ENCODE assay signal across 1 cellular context in genomic region chr5:759111-759741, GRCh38.
TF ChIP-seq lines count a peak whose summit lies in the region.

No MANE protein-coding gene starts in this region.

TF ChIP-seq in HepG2, 621 proteins besides CTCF, POLR2A, EP300 and RAD21 (continued from another document and continues in another):
- TF ChIP-seq FOXP4 (CRISPR knock-in tag; IDR thresholded peaks at IDR 0.05), result peak; percentile 83
- no peak for TF ChIP-seq ZNF629 (CRISPR knock-in tag; conservative IDR thresholded peaks at IDR 0.05)
- no peak for TF ChIP-seq ZBTB44 (CRISPR knock-in tag; IDR thresholded peaks at IDR 0.05)
- TF ChIP-seq AGO2 (optimal IDR thresholded peaks at IDR 0.05; ENCODE audit: low read depth, low read length), result no peak
- TF ChIP-seq ZNF407 (CRISPR knock-in tag; IDR thresholded peaks at IDR 0.05; ENCODE audit: not compliant biosample characterization), result no peak
- no peak for TF ChIP-seq ZNF143 (CRISPR knock-in tag; IDR thresholded peaks at IDR 0.05)
- no peak for TF ChIP-seq ZNF543 (CRISPR knock-in tag; IDR thresholded peaks at IDR 0.05)
- TF ChIP-seq, protein P1, sequence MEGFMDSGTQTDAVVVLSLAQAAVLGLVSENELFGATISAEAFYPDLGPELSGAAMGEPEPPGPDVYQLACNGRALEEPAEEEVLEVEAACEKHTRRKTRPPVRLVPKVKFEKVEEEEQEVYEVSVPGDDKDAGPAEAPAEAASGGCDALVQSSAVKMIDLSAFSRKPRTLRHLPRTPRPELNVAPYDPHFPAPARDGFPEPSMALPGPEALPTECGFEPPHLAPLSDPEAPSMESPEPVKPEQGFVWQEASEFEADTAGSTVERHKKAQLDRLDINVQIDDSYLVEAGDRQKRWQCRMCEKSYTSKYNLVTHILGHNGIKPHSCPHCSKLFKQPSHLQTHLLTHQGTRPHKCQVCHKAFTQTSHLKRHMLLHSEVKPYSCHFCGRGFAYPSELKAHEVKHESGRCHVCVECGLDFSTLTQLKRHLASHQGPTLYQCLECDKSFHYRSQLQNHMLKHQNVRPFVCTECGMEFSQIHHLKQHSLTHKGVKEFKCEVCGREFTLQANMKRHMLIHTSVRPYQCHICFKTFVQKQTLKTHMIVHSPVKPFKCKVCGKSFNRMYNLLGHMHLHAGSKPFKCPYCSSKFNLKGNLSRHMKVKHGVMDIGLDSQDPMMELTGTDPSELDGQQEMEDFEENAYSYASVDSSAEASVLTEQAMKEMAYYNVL (CRISPR knock-in tag; IDR thresholded peaks at IDR 0.05; ENCODE audit: borderline replicate concordance), result peak; percentile 44; the same call in 1 of the 2 replicates
- no peak for TF ChIP-seq E2F5 (CRISPR knock-in tag; conservative IDR thresholded peaks at IDR 0.05)
- TF ChIP-seq, protein P2, sequence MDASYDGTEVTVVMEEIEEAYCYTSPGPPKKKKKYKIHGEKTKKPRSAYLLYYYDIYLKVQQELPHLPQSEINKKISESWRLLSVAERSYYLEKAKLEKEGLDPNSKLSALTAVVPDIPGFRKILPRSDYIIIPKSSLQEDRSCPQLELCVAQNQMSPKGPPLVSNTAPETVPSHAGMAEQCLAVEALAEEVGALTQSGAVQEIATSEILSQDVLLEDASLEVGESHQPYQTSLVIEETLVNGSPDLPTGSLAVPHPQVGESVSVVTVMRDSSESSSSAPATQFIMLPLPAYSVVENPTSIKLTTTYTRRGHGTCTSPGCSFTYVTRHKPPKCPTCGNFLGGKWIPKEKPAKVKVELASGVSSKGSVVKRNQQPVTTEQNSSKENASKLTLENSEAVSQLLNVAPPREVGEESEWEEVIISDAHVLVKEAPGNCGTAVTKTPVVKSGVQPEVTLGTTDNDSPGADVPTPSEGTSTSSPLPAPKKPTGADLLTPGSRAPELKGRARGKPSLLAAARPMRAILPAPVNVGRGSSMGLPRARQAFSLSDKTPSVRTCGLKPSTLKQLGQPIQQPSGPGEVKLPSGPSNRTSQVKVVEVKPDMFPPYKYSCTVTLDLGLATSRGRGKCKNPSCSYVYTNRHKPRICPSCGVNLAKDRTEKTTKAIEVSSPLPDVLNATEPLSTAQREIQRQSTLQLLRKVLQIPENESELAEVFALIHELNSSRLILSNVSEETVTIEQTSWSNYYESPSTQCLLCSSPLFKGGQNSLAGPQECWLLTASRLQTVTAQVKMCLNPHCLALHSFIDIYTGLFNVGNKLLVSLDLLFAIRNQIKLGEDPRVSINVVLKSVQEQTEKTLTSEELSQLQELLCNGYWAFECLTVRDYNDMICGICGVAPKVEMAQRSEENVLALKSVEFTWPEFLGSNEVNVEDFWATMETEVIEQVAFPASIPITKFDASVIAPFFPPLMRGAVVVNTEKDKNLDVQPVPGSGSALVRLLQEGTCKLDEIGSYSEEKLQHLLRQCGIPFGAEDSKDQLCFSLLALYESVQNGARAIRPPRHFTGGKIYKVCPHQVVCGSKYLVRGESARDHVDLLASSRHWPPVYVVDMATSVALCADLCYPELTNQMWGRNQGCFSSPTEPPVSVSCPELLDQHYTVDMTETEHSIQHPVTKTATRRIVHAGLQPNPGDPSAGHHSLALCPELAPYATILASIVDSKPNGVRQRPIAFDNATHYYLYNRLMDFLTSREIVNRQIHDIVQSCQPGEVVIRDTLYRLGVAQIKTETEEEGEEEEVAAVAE (CRISPR knock-in tag; IDR thresholded peaks at IDR 0.05; ENCODE audit: borderline replicate concordance), result no peak
- no peak for TF ChIP-seq RBM39 (IDR thresholded peaks at IDR 0.05; ENCODE audit: low read depth, low read length, poor library complexity, severe bottlenecking)
- TF ChIP-seq PBX2 (CRISPR knock-in tag; IDR thresholded peaks at IDR 0.05), result no peak
- no peak; the same call in 1 of the 2 replicates for TF ChIP-seq MYC (CRISPR knock-in tag; IDR thresholded peaks at IDR 0.05; ENCODE audit: borderline replicate concordance)
- no peak for TF ChIP-seq ZSCAN22 (CRISPR knock-in tag; IDR thresholded peaks at IDR 0.05)
- TF ChIP-seq EZH2 (conservative IDR thresholded peaks at IDR 0.05; ENCODE audit: low read depth, low read length), result no peak
- TF ChIP-seq SP140L (CRISPR knock-in tag; IDR thresholded peaks at IDR 0.05; ENCODE audit: borderline replicate concordance), result no peak
- no peak for TF ChIP-seq BRD4 (CRISPR knock-in tag; IDR thresholded peaks at IDR 0.05)
- TF ChIP-seq HIVEP1 (CRISPR knock-in tag; IDR thresholded peaks at IDR 0.05), result no peak
- no peak for TF ChIP-seq ZNF75D (CRISPR knock-in tag; IDR thresholded peaks at IDR 0.05; ENCODE audit: borderline replicate concordance)
- no peak for TF ChIP-seq ZSCAN9 (CRISPR knock-in tag; IDR thresholded peaks at IDR 0.05; ENCODE audit: borderline replicate concordance)
- TF ChIP-seq, protein P3, sequence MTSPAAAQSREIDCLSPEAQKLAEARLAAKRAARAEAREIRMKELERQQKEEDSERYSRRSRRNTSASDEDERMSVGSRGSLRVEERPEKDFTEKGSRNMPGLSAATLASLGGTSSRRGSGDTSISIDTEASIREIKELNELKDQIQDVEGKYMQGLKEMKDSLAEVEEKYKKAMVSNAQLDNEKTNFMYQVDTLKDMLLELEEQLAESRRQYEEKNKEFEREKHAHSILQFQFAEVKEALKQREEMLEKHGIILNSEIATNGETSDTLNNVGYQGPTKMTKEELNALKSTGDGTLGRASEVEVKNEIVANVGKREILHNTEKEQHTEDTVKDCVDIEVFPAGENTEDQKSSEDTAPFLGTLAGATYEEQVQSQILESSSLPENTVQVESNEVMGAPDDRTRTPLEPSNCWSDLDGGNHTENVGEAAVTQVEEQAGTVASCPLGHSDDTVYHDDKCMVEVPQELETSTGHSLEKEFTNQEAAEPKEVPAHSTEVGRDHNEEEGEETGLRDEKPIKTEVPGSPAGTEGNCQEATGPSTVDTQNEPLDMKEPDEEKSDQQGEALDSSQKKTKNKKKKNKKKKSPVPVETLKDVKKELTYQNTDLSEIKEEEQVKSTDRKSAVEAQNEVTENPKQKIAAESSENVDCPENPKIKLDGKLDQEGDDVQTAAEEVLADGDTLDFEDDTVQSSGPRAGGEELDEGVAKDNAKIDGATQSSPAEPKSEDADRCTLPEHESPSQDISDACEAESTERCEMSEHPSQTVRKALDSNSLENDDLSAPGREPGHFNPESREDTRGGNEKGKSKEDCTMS (CRISPR knock-in tag; conservative IDR thresholded peaks at IDR 0.05), result no peak
- no peak for TF ChIP-seq ZFP36L1 (CRISPR knock-in tag; IDR thresholded peaks at IDR 0.05)
- TF ChIP-seq PITX1 (CRISPR knock-in tag; IDR thresholded peaks at IDR 0.05), result no peak
- no peak for TF ChIP-seq TEF (CRISPR knock-in tag; IDR thresholded peaks at IDR 0.05)
- no peak for TF ChIP-seq ZSCAN30 (CRISPR knock-in tag; IDR thresholded peaks at IDR 0.05)
- no peak for TF ChIP-seq POLR2AphosphoS5 (IDR thresholded peaks at IDR 0.05; ENCODE audit: low read depth, low read length)
- TF ChIP-seq, protein P4, sequence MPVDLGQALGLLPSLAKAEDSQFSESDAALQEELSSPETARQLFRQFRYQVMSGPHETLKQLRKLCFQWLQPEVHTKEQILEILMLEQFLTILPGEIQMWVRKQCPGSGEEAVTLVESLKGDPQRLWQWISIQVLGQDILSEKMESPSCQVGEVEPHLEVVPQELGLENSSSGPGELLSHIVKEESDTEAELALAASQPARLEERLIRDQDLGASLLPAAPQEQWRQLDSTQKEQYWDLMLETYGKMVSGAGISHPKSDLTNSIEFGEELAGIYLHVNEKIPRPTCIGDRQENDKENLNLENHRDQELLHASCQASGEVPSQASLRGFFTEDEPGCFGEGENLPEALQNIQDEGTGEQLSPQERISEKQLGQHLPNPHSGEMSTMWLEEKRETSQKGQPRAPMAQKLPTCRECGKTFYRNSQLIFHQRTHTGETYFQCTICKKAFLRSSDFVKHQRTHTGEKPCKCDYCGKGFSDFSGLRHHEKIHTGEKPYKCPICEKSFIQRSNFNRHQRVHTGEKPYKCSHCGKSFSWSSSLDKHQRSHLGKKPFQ (CRISPR knock-in tag; IDR thresholded peaks at IDR 0.05; ENCODE audit: insufficient replicate concordance), result no peak
